9 cellular contexts compared by ENCODE assay signal in the genomic region with DNA sequence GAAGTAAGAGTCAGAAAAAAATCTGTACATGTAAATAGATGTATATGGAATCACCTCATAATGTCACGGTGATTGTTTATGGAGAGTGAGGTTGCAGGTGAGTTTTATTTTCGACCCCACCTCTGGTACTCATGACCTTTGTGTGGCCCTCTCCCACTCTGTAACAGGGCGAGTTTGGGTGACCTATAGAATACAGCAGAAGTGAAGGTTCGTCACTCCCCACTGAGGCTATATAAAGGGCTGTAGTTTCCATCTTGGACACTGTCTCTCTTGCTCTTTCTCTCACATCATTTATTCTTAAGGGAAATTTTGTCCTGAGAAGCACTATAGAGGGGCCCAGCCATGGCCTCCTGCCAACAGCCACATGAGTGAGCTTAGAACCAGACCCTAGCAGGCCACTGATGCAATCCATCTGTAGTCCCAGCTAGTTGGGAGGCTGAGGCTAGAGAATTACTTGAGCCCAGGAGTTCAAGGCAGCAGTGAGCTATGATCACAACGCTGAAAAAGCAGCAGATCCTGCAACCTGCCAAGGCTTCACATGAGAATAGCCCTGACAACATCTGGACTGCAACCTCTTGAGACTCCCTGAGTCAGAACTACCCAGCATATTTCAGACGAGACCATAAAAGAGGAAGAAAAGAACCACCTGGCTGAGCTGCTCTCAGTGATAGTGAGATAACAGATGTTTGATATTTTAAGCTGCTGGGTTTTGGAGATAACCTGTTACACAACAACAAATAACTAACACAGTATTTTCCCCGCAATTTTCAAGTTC.
DNase-seq lines count a peak whose midpoint lies in the region; ATAC-seq and TF ChIP-seq lines count a peak whose summit lies in the region.
"Had no signal": no experiment of that assay in that cellular context is flagged by ENCODE, and none has a peak within 500 bp of the region (broad histone marks: within the 10 kb centered on the region; RNA-seq: fewer than 3 reads in every experiment).

No MANE protein-coding gene starts in this region.

- no peak overlapping the region for H3K4me3 Mint-ChIP-seq in naive thymus-derived CD4-positive, alpha-beta T cell
- no peak overlapping the region for H3K4me3 Mint-ChIP-seq in HFFc6
- no peak overlapping the region for H3K4me3 Mint-ChIP-seq in stimulated activated effector memory CD8-positive, alpha-beta T cell treated with anti-CD3 and anti-CD28 coated beads, Interleukin-12 subunit alpha, Interleukin-12 subunit beta, amount 100 ng/mL, for 72 hours

- no peak overlapping the region for H3K4me3 ChIP-seq in naive thymus-derived CD4-positive, alpha-beta T cell (ENCODE audit: low read length)
- no peak overlapping the region for H3K4me3 ChIP-seq in gastrocnemius medialis

- in situ Hi-C loops in gastrocnemius medialis (cut with MboI; ENCODE audit: low sequenced_read_pairs in 4 of 4) = loop anchor here (5.0 to 25.0 kb wide), 8 partner anchors 122 to 672 kb away; no protein-coding TSS in a partner anchor

- no peak for TF ChIP-seq POLR2A in gastrocnemius medialis (IDR thresholded peaks at IDR 0.05)

- H3K9me3 ChIP-seq in naive thymus-derived CD4-positive, alpha-beta T cell (ENCODE audit: control insufficient read depth in 2 of 3, low read length in 3 of 3) = no peaks in the 10 kb centered on the region
- H3K9me3 ChIP-seq in gastrocnemius medialis = no peaks in the 10 kb centered on the region
- H3K9me3 ChIP-seq: neutrophil had no signal

- TF ChIP-seq CTCF in HFFc6 (IDR thresholded peaks at IDR 0.05) (no peak), gastrocnemius medialis (IDR thresholded peaks at IDR 0.05 in 4 of 5, conservative IDR thresholded peaks at IDR 0.05 in 1 of 5) (no peak)

- H3K27me3 ChIP-seq in naive thymus-derived CD4-positive, alpha-beta T cell (ENCODE audit: control insufficient read depth in 2 of 2, insufficient read depth in 2 of 2, low read length in 2 of 2) = no peaks in the 10 kb centered on the region
- H3K27me3 ChIP-seq in gastrocnemius medialis = no peaks in the 10 kb centered on the region
- H3K27me3 ChIP-seq: neutrophil had no signal

- no peaks in the 10 kb centered on the region for H3K9me3 Mint-ChIP-seq in naive thymus-derived CD4-positive, alpha-beta T cell
- no peaks in the 10 kb centered on the region for H3K9me3 Mint-ChIP-seq in HFFc6
- no peaks in the 10 kb centered on the region for H3K9me3 Mint-ChIP-seq in stimulated activated effector memory CD8-positive, alpha-beta T cell treated with anti-CD3 and anti-CD28 coated beads, Interleukin-12 subunit alpha, Interleukin-12 subunit beta, amount 100 ng/mL, for 72 hours

- peak overlapping the region in 1 of 9 donors; percentile 34 for H3K27ac Mint-ChIP-seq in naive thymus-derived CD4-positive, alpha-beta T cell
- no peak overlapping the region for H3K27ac Mint-ChIP-seq in HFFc6
- no peak overlapping the region for H3K27ac Mint-ChIP-seq in stimulated activated effector memory CD8-positive, alpha-beta T cell treated with anti-CD3 and anti-CD28 coated beads, Interleukin-12 subunit alpha, Interleukin-12 subunit beta, amount 100 ng/mL, for 72 hours

- no peaks in the 10 kb centered on the region for H3K27me3 Mint-ChIP-seq in naive thymus-derived CD4-positive, alpha-beta T cell
- H3K27me3 Mint-ChIP-seq in HFFc6 (ENCODE audit: insufficient read depth) = peaks cover 21% of the 10 kb centered on the region

- ATAC-seq in GM18907 (IDR thresholded peaks at IDR 0.05; ENCODE audit: unreplicated experiment) (peak; percentile 63), HG02642 (IDR thresholded peaks at IDR 0.05; ENCODE audit: poor library complexity, unreplicated experiment) (peak; percentile 59), gastrocnemius medialis (no peak)
- ATAC-seq in naive thymus-derived CD4-positive, alpha-beta T cell = peak; percentile 51
- ATAC-seq in stimulated activated effector memory CD8-positive, alpha-beta T cell treated with anti-CD3 and anti-CD28 coated beads, Interleukin-12 subunit alpha, Interleukin-12 subunit beta, amount 100 ng/mL, for 72 hours = no peak

- no peak overlapping the region for H3K27ac ChIP-seq in naive thymus-derived CD4-positive, alpha-beta T cell (ENCODE audit: low read depth, low read length)
- H3K27ac ChIP-seq in gastrocnemius medialis = no peak overlapping the region
- H3K27ac ChIP-seq: neutrophil had no signal

- peaks cover 6 to 33% (median 20%) of the 10 kb centered on the region in 7 donors for H3K4me1 Mint-ChIP-seq in naive thymus-derived CD4-positive, alpha-beta T cell
- 0 out of 2 replicates have a peak, but pooled peaks cover 9% of the 10 kb centered on the region for H3K4me1 Mint-ChIP-seq in HFFc6 (ENCODE audit: low read depth)
- peaks cover 29% of the 10 kb centered on the region for H3K4me1 Mint-ChIP-seq in stimulated activated effector memory CD8-positive, alpha-beta T cell treated with anti-CD3 and anti-CD28 coated beads, Interleukin-12 subunit alpha, Interleukin-12 subunit beta, amount 100 ng/mL, for 72 hours

- H3K36me3 Mint-ChIP-seq in naive thymus-derived CD4-positive, alpha-beta T cell = peaks cover 0 to 2% (median 0%) of the 10 kb centered on the region in 5 donors
- no peaks in the 10 kb centered on the region for H3K36me3 Mint-ChIP-seq in HFFc6 (ENCODE audit: low read depth)
- no peaks in the 10 kb centered on the region for H3K36me3 Mint-ChIP-seq in stimulated activated effector memory CD8-positive, alpha-beta T cell treated with anti-CD3 and anti-CD28 coated beads, Interleukin-12 subunit alpha, Interleukin-12 subunit beta, amount 100 ng/mL, for 72 hours

- intact Hi-C loops in naive thymus-derived CD4-positive, alpha-beta T cell (cut with micrococcal nuclease) = no loop called here
- intact Hi-C loops in gastrocnemius medialis (cut with DNase I; ENCODE audit: low total_unique reads) = loop anchor here (5.0 kb wide), 2 partner anchors 272 to 662 kb away; no protein-coding TSS in a partner anchor

- POLR2A ChIA-PET in naive thymus-derived CD4-positive, alpha-beta T cell (lab: Charles Lee) = interaction anchor here (0.8 kb wide), 1 partner anchor 129 kb away, joined by 3 read pairs; no protein-coding TSS in a partner anchor

- CTCF ChIA-PET in naive thymus-derived CD4-positive, alpha-beta T cell (lab: Charles Lee) = interaction anchor here (0.6 to 1.0 kb wide), 4 partner anchors 33 to 584 kb away, joined by 3 to 5 read pairs (median 4); no protein-coding TSS in a partner anchor

- peak; percentile 98 for DNase-seq in NAMALWA (ENCODE audit: low spot score)
- no peak for DNase-seq in naive thymus-derived CD4-positive, alpha-beta T cell
- DNase-seq in HFFc6 = no peak
- DNase-seq in gastrocnemius medialis = no peak
- no peak for DNase-seq in stimulated activated effector memory CD8-positive, alpha-beta T cell treated with anti-CD3 and anti-CD28 coated beads, Interleukin-12 subunit alpha, Interleukin-12 subunit beta, amount 100 ng/mL, for 72 hours (ENCODE audit: low spot score in 2 of 2)
- no peak for DNase-seq in NCI-H2029 treated with DMSO at 0.1 percent for 48 hours (lab: John Stamatoyannopoulos, UW)

- H3K4me1 ChIP-seq in naive thymus-derived CD4-positive, alpha-beta T cell (ENCODE audit: control insufficient read depth in 2 of 2, insufficient read depth in 2 of 2, low read length in 2 of 2) = peaks cover 6 to 15% of the 10 kb centered on the region in 2 donors
- H3K4me1 ChIP-seq in gastrocnemius medialis = peaks cover 0 to 10% of the 10 kb centered on the region in 2 donors

- no peaks in the 10 kb centered on the region for H3K36me3 ChIP-seq in naive thymus-derived CD4-positive, alpha-beta T cell (ENCODE audit: control insufficient read depth in 2 of 3, insufficient read depth in 3 of 3, low read length in 3 of 3)
- no peaks in the 10 kb centered on the region for H3K36me3 ChIP-seq in gastrocnemius medialis
- H3K36me3 ChIP-seq: neutrophil had no signal

Comparison
In these comparisons a context has a peak if more than half of its experiments do, and no peak if none do; other contexts are left out.
1. ATAC-seq: peak in GM18907 (single experiment), HG02642 (single experiment) and naive thymus-derived CD4-positive, alpha-beta T cell (single experiment); none in gastrocnemius medialis (0 of 2) and stimulated activated effector memory CD8-positive, alpha-beta T cell treated with anti-CD3 and anti-CD28 coated beads, Interleukin-12 subunit alpha, Interleukin-12 subunit beta, amount 100 ng/mL, for 72 hours (single experiment).